Comparison of ENCODE assay signal across 28 cellular contexts in the genomic region with DNA sequence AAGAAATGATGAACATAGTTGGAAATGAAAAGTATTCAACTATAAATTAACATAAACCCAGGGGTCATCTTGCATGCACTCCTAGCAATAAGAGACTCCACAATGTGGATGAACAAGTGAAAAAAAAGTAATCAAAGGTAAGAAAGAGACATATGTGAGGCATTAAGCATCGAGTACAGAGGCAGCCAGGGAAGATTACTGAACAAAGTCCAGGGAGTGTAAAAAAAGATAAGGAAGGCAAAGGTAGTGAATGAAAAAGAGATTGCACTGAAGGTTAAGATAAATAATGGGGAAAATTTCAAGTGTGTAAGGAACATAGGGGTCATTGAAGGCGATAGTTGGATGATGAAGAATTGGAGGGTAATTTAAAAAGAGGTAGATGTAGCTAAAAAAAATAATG.
"Had no signal": no experiment of that assay in that cellular context is flagged by ENCODE, and none has a peak within 500 bp of the region (broad histone marks: within the 10 kb centered on the region; RNA-seq: fewer than 3 reads in every experiment).

No MANE protein-coding gene starts in this region.

- H3K9ac ChIP-seq: neural progenitor cell, parathyroid adenoma had no signal

- H3K27me3 ChIP-seq: left lung, neural progenitor cell, neutrophil, right atrium auricular region, spleen, suprapubic skin, tibial artery, upper lobe of left lung, vagina had no signal

- H3K9me3 ChIP-seq: heart right ventricle, left lung, lower lobe of right lung, neutrophil, right atrium auricular region, spleen, suprapubic skin, thoracic aorta, tibial artery, upper lobe of left lung, vagina had no signal

- H2AFZ ChIP-seq: neural progenitor cell, parathyroid adenoma had no signal

- H3K79me2 ChIP-seq: parathyroid adenoma had no signal

- H3K4me2 ChIP-seq: neural progenitor cell had no signal

- ATAC-seq: heart right ventricle; left cardiac atrium; left lung; lower lobe of right lung; natural killer cell; sciatic nerve; stimulated activated effector memory CD8-positive, alpha-beta T cell treated with anti-CD3 and anti-CD28 coated beads, Interleukin-12 subunit alpha, Interleukin-12 subunit beta, amount 100 ng/mL, for 72 hours had no signal

- FAIRE-seq: keratinocyte had no signal

- H3K4me3 ChIP-seq: heart right ventricle, left lung, lower lobe of right lung, neural progenitor cell, right atrium auricular region, skin epidermis, spleen, suprapubic skin, thoracic aorta, tibial artery, upper lobe of left lung, vagina had no signal

- H3K36me3 ChIP-seq: heart right ventricle, left lung, lower lobe of right lung, neural progenitor cell, neutrophil, right atrium auricular region, spleen, suprapubic skin, thoracic aorta, tibial artery, upper lobe of left lung, vagina had no signal

- H3K27ac ChIP-seq: heart right ventricle, left lung, lower lobe of right lung, neural progenitor cell, neutrophil, parathyroid adenoma, right atrium auricular region, skin epidermis, spleen, suprapubic skin, thoracic aorta, tibial artery, upper lobe of left lung, vagina had no signal

- DNase-seq: heart right ventricle; hippocampal formation; kidney glomerular epithelial cell; left cardiac atrium; left lung; lower lobe of right lung; mammary epithelial cell; mesenchymal stem cell; naive B cell; natural killer cell; nephron progenitor cell; occipital lobe; spleen; stimulated activated CD4-positive, alpha-beta T cell treated with anti-CD3 and anti-CD28 coated beads, Interleukin-4, amount 100 ng/mL, for 24 hours; stimulated activated naive CD4-positive, alpha-beta T cell; tibial artery; upper lobe of left lung had no signal

- H3K4me1 ChIP-seq: heart right ventricle, left lung, lower lobe of right lung, neural progenitor cell, parathyroid adenoma, right atrium auricular region, spleen, suprapubic skin, tibial artery, upper lobe of left lung, vagina had no signal
